Comparison of ENCODE assay signal across 17 cellular contexts in the genomic region with DNA sequence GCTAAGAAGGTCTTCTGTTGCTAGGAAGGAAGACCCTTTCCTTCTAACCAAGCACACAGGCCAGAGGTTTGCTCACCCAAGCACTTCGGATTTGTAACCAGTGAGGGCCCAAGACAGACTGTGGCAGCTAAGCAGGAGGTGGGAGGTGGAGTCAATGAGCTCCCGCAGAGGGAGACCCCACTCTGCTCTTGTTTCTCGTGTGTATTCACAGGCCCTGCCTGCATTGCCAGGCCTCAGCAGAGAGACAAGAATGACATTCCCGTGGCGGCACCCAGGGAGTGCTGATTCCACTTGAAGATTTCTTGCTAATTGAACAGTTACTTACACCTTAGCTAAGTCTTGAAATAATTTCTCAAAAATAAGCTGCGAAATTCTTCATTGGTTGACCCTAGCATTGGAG. TPM values are rescaled to one million over a fixed set of nuclear protein-coding genes. Genes with fewer than 3 reads are reported as not detected.
DNase-seq lines count a peak whose midpoint lies in the region; TF ChIP-seq lines count a peak whose summit lies in the region.
"Had no signal": no experiment of that assay in that cellular context is flagged by ENCODE, and none has a peak within 500 bp of the region (broad histone marks: within the 10 kb centered on the region; RNA-seq: fewer than 3 reads in every experiment).

No MANE protein-coding gene starts in this region.

- H2AFZ ChIP-seq in Karpas-422 (ENCODE audit: low read length) (no peak overlapping the region), neuronal stem cell (ENCODE audit: low read length) (peak overlapping the region; percentile 45)

- no peaks in the 10 kb centered on the region for H3K9me2 ChIP-seq in Karpas-422 (replicated peaks; ENCODE audit: insufficient read depth, low read length)

- peaks cover 31% of the 10 kb centered on the region for H3K4me1 Mint-ChIP-seq in endodermal cell
- no peaks in the 10 kb centered on the region for H3K4me1 Mint-ChIP-seq in CD8-positive, alpha-beta memory T cell

- no peak overlapping the region for H2BK12ac ChIP-seq in neuronal stem cell (ENCODE audit: low read length)

- no peak overlapping the region for H2BK120ac ChIP-seq in neuronal stem cell (ENCODE audit: low read depth, low read length)

- no peak overlapping the region for H3K4me3 ChIP-seq in Karpas-422 (ENCODE audit: low read length)
- no peak overlapping the region for H3K4me3 ChIP-seq in endodermal cell (ENCODE audit: low read length)
- H3K4me3 ChIP-seq in neuronal stem cell (ENCODE audit: low read length in 2 of 2), result no peak overlapping the region
- no peak overlapping the region for H3K4me3 ChIP-seq in CD8-positive, alpha-beta memory T cell (ENCODE audit: low read length)
- H3K4me3 ChIP-seq: GM12878, HAP-1 had no signal

- H3K14ac ChIP-seq in neuronal stem cell (ENCODE audit: low read length), result no peak overlapping the region

- CTCF ChIA-PET in CD8-positive, alpha-beta memory T cell (lab: Charles Lee), result no interaction called here

- no peak overlapping the region for H2BK5ac ChIP-seq in neuronal stem cell (ENCODE audit: low read length)

- H3K18ac ChIP-seq in neuronal stem cell (ENCODE audit: low read length), result peak overlapping the region; percentile 78

- no peaks in the 10 kb centered on the region for H3K79me2 ChIP-seq in Karpas-422 (ENCODE audit: low read length)

- H3K4me1 ChIP-seq in Karpas-422 (ENCODE audit: low read length), result peaks cover 75% of the 10 kb centered on the region
- H3K4me1 ChIP-seq in endodermal cell (ENCODE audit: control insufficient read depth, insufficient read depth, low read length), result no peaks in the 10 kb centered on the region
- H3K4me1 ChIP-seq in neuronal stem cell (ENCODE audit: control insufficient read depth in 2 of 2, insufficient read depth in 1 of 2, low read depth in 1 of 2, low read length in 2 of 2), result peaks cover 12 to 14% of the 10 kb centered on the region in 2 donors
- no peaks in the 10 kb centered on the region for H3K4me1 ChIP-seq in CD8-positive, alpha-beta memory T cell (ENCODE audit: insufficient read depth, low read length)
- H3K4me1 ChIP-seq: HAP-1 had no signal

- H2AK5ac ChIP-seq in neuronal stem cell (ENCODE audit: low read depth, low read length), result no peak overlapping the region

- POLR2A ChIA-PET in CD8-positive, alpha-beta memory T cell (lab: Charles Lee), result no interaction called here

- H3K27me3 Mint-ChIP-seq in endodermal cell (ENCODE audit: insufficient read depth), result peaks cover 1% of the 10 kb centered on the region
- peaks cover 0 to 1% of the 10 kb centered on the region in 2 donors for H3K27me3 Mint-ChIP-seq in CD8-positive, alpha-beta memory T cell

- no peaks in the 10 kb centered on the region for H3K27me3 ChIP-seq in Karpas-422 (ENCODE audit: low read length)
- no peaks in the 10 kb centered on the region for H3K27me3 ChIP-seq in endodermal cell (ENCODE audit: control insufficient read depth, insufficient read depth, low read length, poor library complexity, severe bottlenecking)
- peaks cover 0 to 18% (median 0%) of the 10 kb centered on the region in 3 experiments for H3K27me3 ChIP-seq in neuronal stem cell (ENCODE audit: control insufficient read depth in 3 of 3, insufficient read depth in 3 of 3, low read depth in 1 of 3, low read length in 3 of 3)
- H3K27me3 ChIP-seq in CD8-positive, alpha-beta memory T cell (ENCODE audit: insufficient read depth, low read length, poor library complexity, severe bottlenecking), result no peaks in the 10 kb centered on the region

- H3K27ac ChIP-seq in Karpas-422 (ENCODE audit: low read length) (peak overlapping the region; percentile 96), endodermal cell (ENCODE audit: low read depth, low read length) (peak overlapping the region; percentile 57), neuronal stem cell (replicated peaks; ENCODE audit: low read length) (no peak overlapping the region)
- no peak overlapping the region for H3K27ac ChIP-seq in CD8-positive, alpha-beta memory T cell (ENCODE audit: low read depth, low read length)

- H3K36me3 ChIP-seq in Karpas-422 (ENCODE audit: insufficient read depth, low read length) (no peaks in the 10 kb centered on the region), endodermal cell (ENCODE audit: control insufficient read depth, insufficient read depth, low read length) (no peaks in the 10 kb centered on the region), neuronal stem cell (replicated peaks in 1 of 2; ENCODE audit: control insufficient read depth in 2 of 2, insufficient read depth in 2 of 2, low read length in 2 of 2) (no peaks in the 10 kb centered on the region)
- H3K36me3 ChIP-seq in CD8-positive, alpha-beta memory T cell (ENCODE audit: insufficient read depth, low read length), result no peaks in the 10 kb centered on the region
- H3K36me3 ChIP-seq: HAP-1 had no signal

- H3K23ac ChIP-seq in neuronal stem cell (ENCODE audit: low read depth, low read length, poor library complexity), result no peak overlapping the region

- no peaks in the 10 kb centered on the region for H3K9me3 Mint-ChIP-seq in endodermal cell
- no peaks in the 10 kb centered on the region for H3K9me3 Mint-ChIP-seq in CD8-positive, alpha-beta memory T cell
- H3K9me3 Mint-ChIP-seq: CD8-positive, alpha-beta T cell had no signal

- H3K9me3 ChIP-seq in Karpas-422 (ENCODE audit: low read length), result no peaks in the 10 kb centered on the region
- H3K9me3 ChIP-seq in endodermal cell (ENCODE audit: control insufficient read depth, low read length), result no peaks in the 10 kb centered on the region
- no peaks in the 10 kb centered on the region for H3K9me3 ChIP-seq in neuronal stem cell (replicated peaks in 1 of 2; ENCODE audit: control insufficient read depth in 2 of 2, insufficient read depth in 1 of 2, low read depth in 1 of 2, low read length in 2 of 2)
- no peaks in the 10 kb centered on the region for H3K9me3 ChIP-seq in CD8-positive, alpha-beta memory T cell (ENCODE audit: low read length)
- H3K9me3 ChIP-seq: HAP-1 had no signal

- peak overlapping the region; percentile 19 for H3K4ac ChIP-seq in neuronal stem cell (ENCODE audit: low read length)

- no peak for TF ChIP-seq CTCF in endodermal cell (conservative IDR thresholded peaks at IDR 0.05)

- 68 to 76% methylated on average over 4 to 6 of the region's 6 CpGs for WGBS in endodermal cell (ENCODE audit: insufficient coverage in 1 of 2, insufficient read length in 1 of 2), 2 experiments
- no CpG with 5 or more reads among the region's 6 CpGs for WGBS in neuronal stem cell (ENCODE audit: extremely low coverage in 2 of 2, insufficient read length in 2 of 2, insufficient replicate concordance in 1 of 2), 2 donors

- no peak overlapping the region for H3K4me3 Mint-ChIP-seq in endodermal cell
- no peak overlapping the region for H3K4me3 Mint-ChIP-seq in CD8-positive, alpha-beta memory T cell
- H3K4me3 Mint-ChIP-seq: CD8-positive, alpha-beta T cell had no signal

- no peak overlapping the region for H3K27ac Mint-ChIP-seq in endodermal cell
- H3K27ac Mint-ChIP-seq in CD8-positive, alpha-beta memory T cell, result no peak overlapping the region
- H3K27ac Mint-ChIP-seq: CD8-positive, alpha-beta T cell had no signal

- H2BK15ac ChIP-seq in neuronal stem cell (ENCODE audit: low read length), result no peak overlapping the region

- DNase-seq in Karpas-422 (no peak), endodermal cell (peak; percentile 57), neuronal stem cell (ENCODE audit: low spot score) (no peak), NCI-H226 (no peak), mucosa of gallbladder (ENCODE audit: low spot score) (no peak)
- no peak for DNase-seq in activated effector memory CD4-positive, alpha-beta T cell treated with anti-CD3 and anti-CD28 coated beads, Interleukin-2, amount 50 U/mL, for 16 hours
- DNase-seq in CD8-positive, alpha-beta memory T cell, result no peak
- DNase-seq: AML-193; CD8-positive, alpha-beta T cell; COR-L47; DMS 273 treated with DMSO at 0.1 percent for 48 hours; DMS53; DND-41; EL had no signal

- H4K20me1 ChIP-seq in Karpas-422 (ENCODE audit: insufficient read depth, low read depth, low read length), result no peaks in the 10 kb centered on the region

- H3K4me2 ChIP-seq in Karpas-422 (ENCODE audit: low read depth, low read length, poor library complexity, severe bottlenecking) (no peak overlapping the region), neuronal stem cell (ENCODE audit: insufficient read depth, low read length, poor library complexity, severe bottlenecking) (no peak overlapping the region)

- H3K36me3 Mint-ChIP-seq in endodermal cell (ENCODE audit: low read depth), result no peaks in the 10 kb centered on the region
- peaks cover 0 to 3% (median 2%) of the 10 kb centered on the region in 3 donors for H3K36me3 Mint-ChIP-seq in CD8-positive, alpha-beta memory T cell
- H3K36me3 Mint-ChIP-seq: CD8-positive, alpha-beta T cell had no signal

- H3K9ac ChIP-seq in Karpas-422 (ENCODE audit: low read length), result no peak overlapping the region
- no peak overlapping the region for H3K9ac ChIP-seq in endodermal cell (ENCODE audit: extremely low read depth, low read length, poor library complexity, severe bottlenecking)
- H3K9ac ChIP-seq in neuronal stem cell (ENCODE audit: low read depth, low read length, poor library complexity), result no peak overlapping the region

- H3K79me1 ChIP-seq in neuronal stem cell (ENCODE audit: low read depth, low read length), result no peaks in the 10 kb centered on the region

- no peak overlapping the region for H4K8ac ChIP-seq in neuronal stem cell (ENCODE audit: low read depth, low read length)

- no peak overlapping the region for H4K91ac ChIP-seq in neuronal stem cell (ENCODE audit: low read depth, low read length, poor library complexity)

RNA-seq across cellular contexts. Expression of gene PKD1L1, which starts 13.4 kb away (rescaled TPM):
- total RNA-seq in Karpas-422 (2014; rRNA removed; shearing (Covaris generic); ENCODE audit: low replicate concordance), result 0.90 and 2.8 TPM in 2 replicates
- total RNA-seq in endodermal cell, result under 1 TPM; 0.13 to 0.20 TPM
- polyA plus RNA-seq in endodermal cell (2013, experiment 1 of 2), result 0.18 TPM
- polyA plus RNA-seq in endodermal cell (2013, experiment 2 of 2), result 0.08 TPM
- 0.03 TPM for polyA plus RNA-seq in neuronal stem cell (2013, experiment 1 of 2)
- 0.03 TPM for polyA plus RNA-seq in neuronal stem cell (2013, experiment 2 of 2)
- 0.20 TPM for total RNA-seq in mucosa of gallbladder
- total RNA-seq in CD8-positive, alpha-beta memory T cell, result under 1 TPM; 0.18 TPM
- polyA plus RNA-seq in CD8-positive, alpha-beta memory T cell, result 0.02 TPM
- total RNA-seq: HT-29 had no signal

RNA-seq across cellular contexts. Expression of gene HUS1, which starts 44.6 kb away (rescaled TPM):
- 19.6 and 20.6 TPM in 2 replicates for total RNA-seq in Karpas-422 (2014; rRNA removed; shearing (Covaris generic); ENCODE audit: low replicate concordance)
- 10 to 100 TPM; 37.0 to 42.5 TPM for total RNA-seq in endodermal cell
- 19.0 TPM for polyA plus RNA-seq in endodermal cell (2013, experiment 1 of 2)
- 21.8 TPM for polyA plus RNA-seq in endodermal cell (2013, experiment 2 of 2)
- polyA plus RNA-seq in neuronal stem cell (2013, experiment 1 of 2), result 14.8 TPM
- polyA plus RNA-seq in neuronal stem cell (2013, experiment 2 of 2), result 15.8 TPM
- total RNA-seq in mucosa of gallbladder, result 27.4 TPM
- 10 to 100 TPM; 64.9 to 65.0 TPM for total RNA-seq in CD8-positive, alpha-beta memory T cell
- polyA plus RNA-seq in CD8-positive, alpha-beta memory T cell, result 35.0 TPM

Comparison
In these comparisons a context has a peak if more than half of its experiments do, and no peak if none do; other contexts are left out.
1. H3K27ac ChIP-seq: peak in Karpas-422 (single experiment) and endodermal cell (single experiment); none in neuronal stem cell (single experiment) and CD8-positive, alpha-beta memory T cell (single experiment).